ENCODE assay signal across 10 cellular contexts in the genomic region with DNA sequence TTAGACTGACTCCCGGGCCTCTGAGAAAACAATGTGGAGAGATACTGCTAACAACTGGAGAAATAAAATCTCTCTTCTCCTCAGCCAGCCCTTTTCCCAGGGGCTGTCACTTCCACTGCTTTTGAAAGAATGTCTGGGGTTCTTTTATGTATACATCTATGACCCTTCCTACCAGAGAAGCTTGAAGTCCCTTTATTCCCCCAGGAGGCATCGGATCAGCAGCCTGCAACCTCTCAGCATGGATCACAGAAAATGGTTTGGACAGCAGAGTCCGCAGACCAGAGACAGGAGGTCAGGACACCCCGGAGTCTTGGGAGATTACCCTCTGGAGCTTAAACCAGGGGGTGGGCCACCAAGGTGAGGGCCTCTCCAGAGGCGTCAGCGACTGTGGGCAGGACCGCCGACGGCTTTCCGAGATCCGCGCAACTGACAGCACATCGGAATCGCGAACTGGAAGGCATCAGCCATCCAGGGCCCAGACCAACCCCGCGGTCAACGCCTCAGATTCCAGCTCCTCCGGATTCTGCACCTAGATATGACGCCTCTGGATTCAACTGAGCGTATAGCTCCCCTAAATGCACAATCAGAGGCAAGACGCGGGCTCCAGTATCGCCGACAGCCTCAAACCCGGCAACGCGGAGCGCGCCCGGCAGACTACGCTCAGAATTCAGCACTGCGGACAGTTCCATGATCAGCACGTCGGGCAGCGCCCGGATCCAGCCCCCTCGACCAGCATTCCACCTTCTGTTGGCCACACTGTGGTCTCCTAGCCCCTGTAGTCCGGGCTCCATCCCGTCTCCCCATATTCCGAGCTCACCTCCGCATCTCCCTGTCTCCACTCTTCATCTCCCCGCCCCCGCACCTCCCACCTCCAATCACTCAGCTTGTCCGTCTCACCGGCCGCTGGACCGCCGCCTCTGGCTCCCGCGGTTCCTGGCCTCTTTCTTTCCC. TPM values are rescaled to one million over a fixed set of nuclear protein-coding genes. Genes with fewer than 3 reads are reported as not detected.
DNase-seq lines count a peak whose midpoint lies in the region; ATAC-seq and TF ChIP-seq lines count a peak whose summit lies in the region.
"Had no signal": no experiment of that assay in that cellular context is flagged by ENCODE, and none has a peak within 500 bp of the region (broad histone marks: within the 10 kb centered on the region; RNA-seq: fewer than 3 reads in every experiment).

No MANE protein-coding gene starts in this region.

- no peaks in the 10 kb centered on the region for H3K4me1 Mint-ChIP-seq in endodermal cell
- peaks cover 3% of the 10 kb centered on the region for H3K4me1 Mint-ChIP-seq in osteocyte (ENCODE audit: unreplicated experiment)

- TF ChIP-seq CTCF in endodermal cell (conservative IDR thresholded peaks at IDR 0.05), result no peak
- no peak for TF ChIP-seq CTCF in osteocyte (IDR thresholded peaks at IDR 0.05)

- H3K9me3 ChIP-seq in SJCRH30 (replicated peaks), result no peaks in the 10 kb centered on the region
- no peaks in the 10 kb centered on the region for H3K9me3 ChIP-seq in endodermal cell (ENCODE audit: control insufficient read depth, low read length)
- H3K9me3 ChIP-seq: neutrophil had no signal

- H3K36me3 Mint-ChIP-seq in endodermal cell (ENCODE audit: low read depth) (no peaks in the 10 kb centered on the region), osteocyte (ENCODE audit: unreplicated experiment) (no peaks in the 10 kb centered on the region)

- no peak overlapping the region for H3K27ac Mint-ChIP-seq in endodermal cell
- H3K27ac Mint-ChIP-seq in osteocyte (ENCODE audit: unreplicated experiment), result no peak overlapping the region
- H3K27ac Mint-ChIP-seq: T-helper 17 cell had no signal

- H3K36me3 ChIP-seq in SJCRH30, result no peaks in the 10 kb centered on the region
- H3K36me3 ChIP-seq in endodermal cell (ENCODE audit: control insufficient read depth, insufficient read depth, low read length), result no peaks in the 10 kb centered on the region
- H3K36me3 ChIP-seq: neutrophil had no signal

- H3K4me1 ChIP-seq in SJCRH30, result no peaks in the 10 kb centered on the region
- H3K4me1 ChIP-seq in endodermal cell (ENCODE audit: control insufficient read depth, insufficient read depth, low read length), result no peaks in the 10 kb centered on the region

- H3K27me3 Mint-ChIP-seq in endodermal cell (ENCODE audit: insufficient read depth) (peaks cover 75% of the 10 kb centered on the region), osteocyte (ENCODE audit: unreplicated experiment) (peaks cover 54% of the 10 kb centered on the region)

- peak overlapping the region; percentile 24 for H3K4me3 Mint-ChIP-seq in endodermal cell
- no peak overlapping the region for H3K4me3 Mint-ChIP-seq in osteocyte (ENCODE audit: unreplicated experiment)
- H3K4me3 Mint-ChIP-seq: T-helper 17 cell had no signal

- no peaks in the 10 kb centered on the region for H3K9me3 Mint-ChIP-seq in endodermal cell
- no peaks in the 10 kb centered on the region for H3K9me3 Mint-ChIP-seq in osteocyte (ENCODE audit: unreplicated experiment)

- no peak overlapping the region for H3K4me3 ChIP-seq in SJCRH30
- H3K4me3 ChIP-seq in endodermal cell (ENCODE audit: low read length), result no peak overlapping the region

- H3K27ac ChIP-seq in SJCRH30 (no peak overlapping the region), endodermal cell (ENCODE audit: low read depth, low read length) (no peak overlapping the region)
- H3K27ac ChIP-seq: neutrophil had no signal

- no peak for ATAC-seq in HG03045 (IDR thresholded peaks at IDR 0.05; ENCODE audit: unreplicated experiment)
- no peak for ATAC-seq in GM18505 (IDR thresholded peaks at IDR 0.05; ENCODE audit: unreplicated experiment)
- ATAC-seq: T-helper 17 cell had no signal

- WGBS in endodermal cell (ENCODE audit: insufficient coverage in 1 of 2, insufficient read length in 1 of 2), 2 experiments, result 18 to 20% methylated on average over 49 to 51 of the region's 51 CpGs

- H3K27me3 ChIP-seq in SJCRH30 (no peaks in the 10 kb centered on the region), endodermal cell (ENCODE audit: control insufficient read depth, insufficient read depth, low read length, poor library complexity, severe bottlenecking) (peaks cover 100% of the 10 kb centered on the region)

- H3K9ac ChIP-seq in endodermal cell (ENCODE audit: extremely low read depth, low read length, poor library complexity, severe bottlenecking), result no peak overlapping the region

- peak; percentile 14 to 15 for DNase-seq in NOMO-1 (lab: John Stamatoyannopoulos, UW; ENCODE audit: unreplicated experiment in 2 of 2)
- no peak for DNase-seq in NOMO-1 treated with dmso at 0.1 percent for 144 hours (lab: John Stamatoyannopoulos, UW; ENCODE audit: unreplicated experiment)
- DNase-seq in SJCRH30, result peak; percentile 50 to 54
- peak; percentile 95 for DNase-seq in endodermal cell
- peak; percentile 88 for DNase-seq in osteocyte (ENCODE audit: extremely low spot score, unreplicated experiment)
- no peak for DNase-seq in T-helper 9 cell

- no peak for TF ChIP-seq POLR2A in GM18505 (IDR thresholded peaks at IDR 0.05; ENCODE audit: borderline replicate concordance, extremely low read depth, insufficient read depth, insufficient read length)

RNA-seq across cellular contexts. Expression of gene EPHA10, which starts 0.9 kb away (rescaled TPM):
- not detected in 2 replicates for total RNA-seq in SJCRH30 (2014; rRNA removed; shearing (Covaris generic))
- total RNA-seq in endodermal cell (under 1 TPM in 1 of 2 donors, not detected in 1; 0.42 TPM), osteocyte (not detected in 2 replicates)
- polyA plus RNA-seq in endodermal cell (2013, experiment 1 of 2), result 0.57 TPM
- polyA plus RNA-seq in endodermal cell (2013, experiment 2 of 2), result 0.54 TPM

RNA-seq across cellular contexts. Expression of gene MANEAL, which starts 29.6 kb away (rescaled TPM):
- 32.3 and 36.5 TPM in 2 replicates for total RNA-seq in SJCRH30 (2014; rRNA removed; shearing (Covaris generic))
- total RNA-seq in endodermal cell (1 to 10 TPM; 7.0 to 9.6 TPM), osteocyte (5.2 TPM in 2 replicates)
- polyA plus RNA-seq in endodermal cell (2013, experiment 1 of 2), result 5.9 TPM
- 5.0 TPM for polyA plus RNA-seq in endodermal cell (2013, experiment 2 of 2)

RNA-seq across cellular contexts. Expression of gene C1orf122, which starts 43.5 kb away (rescaled TPM):
- total RNA-seq in SJCRH30 (2014; rRNA removed; shearing (Covaris generic)), result 31.7 and 34.0 TPM in 2 replicates
- 10 to 100 TPM; 57.3 to 60.8 TPM for total RNA-seq in endodermal cell
- 44.1 TPM for polyA plus RNA-seq in endodermal cell (2013, experiment 1 of 2)
- 40.7 TPM for polyA plus RNA-seq in endodermal cell (2013, experiment 2 of 2)
- 55.0 and 57.0 TPM in 2 replicates for total RNA-seq in osteocyte

RNA-seq across cellular contexts. Expression of gene YRDC, which starts 43.9 kb away (rescaled TPM):
- total RNA-seq in SJCRH30 (2014; rRNA removed; shearing (Covaris generic)), result 43.5 and 45.1 TPM in 2 replicates
- 10 to 100 TPM; 21.0 to 21.1 TPM for total RNA-seq in endodermal cell
- 18.1 TPM for polyA plus RNA-seq in endodermal cell (2013, experiment 1 of 2)
- polyA plus RNA-seq in endodermal cell (2013, experiment 2 of 2), result 17.8 TPM
- total RNA-seq in osteocyte, result 12.7 and 14.3 TPM in 2 replicates

Comparison
In these comparisons a context has a peak if more than half of its experiments do, and no peak if none do; other contexts are left out.
1. DNase-seq: peak in NOMO-1 (2 of 2), SJCRH30 (2 of 2), endodermal cell (single experiment) and osteocyte (single experiment); none in NOMO-1 treated with dmso at 0.1 percent for 144 hours (single experiment) and T-helper 9 cell (single experiment).